ENCODE assay signal across 14 cellular contexts in genomic region chr5:54551292-54551691, GRCh38.
"Had no signal": no experiment of that assay in that cellular context is flagged by ENCODE, and none has a peak within 500 bp of the region (broad histone marks: within the 10 kb centered on the region; RNA-seq: fewer than 3 reads in every experiment).

No MANE protein-coding gene starts in this region.

- H3K4me3 ChIP-seq: ascending aorta, left lung, psoas muscle had no signal

- DNase-seq: activated CD4-positive, alpha-beta T cell treated with anti-CD3 and anti-CD28 coated beads for 48 hours; activated CD4-positive, CD25-positive, alpha-beta regulatory T cell; activated CD8-positive, alpha-beta T cell treated with anti-CD3 and anti-CD28 coated beads for 36 hours; activated naive CD4-positive, alpha-beta T cell treated with anti-CD3 and anti-CD28 coated beads for 36 hours; activated T-cell treated with anti-CD3 and anti-CD28 coated beads, Interleukin-2, amount 50 U/mL, for 24 hours; left lung; naive B cell; psoas muscle; right cardiac atrium; stimulated activated CD4-positive, alpha-beta T cell treated with anti-CD3 and anti-CD28 coated beads, Interleukin-2, amount 100 ng/mL, for 24 hours; stimulated activated naive CD8-positive, alpha-beta T cell treated with anti-CD3 and anti-CD28 coated beads, Interleukin-15, Interleukin-2, amounts not matched to agents 100 U/mL and 50 U/mL, for 24 hours; T-helper 1 cell; T-helper 9 cell had no signal

- H3K27me3 ChIP-seq: ascending aorta, left lung had no signal

- ATAC-seq: activated CD8-positive, alpha-beta T cell treated with anti-CD3 and anti-CD28 coated beads for 36 hours; left lung; psoas muscle; right cardiac atrium; stimulated activated naive CD8-positive, alpha-beta T cell treated with anti-CD3 and anti-CD28 coated beads, Interleukin-15, Interleukin-2, amounts not matched to agents 100 U/mL and 50 U/mL, for 24 hours had no signal

- H3K27ac ChIP-seq: ascending aorta, left lung, psoas muscle had no signal

- H3K9me3 ChIP-seq: ascending aorta, left lung, psoas muscle had no signal
